ENCODE assay signal across 7 cellular contexts in genomic region chr17:46627459-46627858, GRCh38. TPM values are rescaled to one million over a fixed set of nuclear protein-coding genes. Genes with fewer than 3 reads are reported as not detected.
DNase-seq lines count a peak whose midpoint lies in the region; ATAC-seq, FAIRE-seq and TF ChIP-seq lines count a peak whose summit lies in the region.
"Not testable (repeated sequence)": the region's sequence is repeated elsewhere in the genome, so short reads cannot be mapped to it uniquely, and the experiment has no call there.

No MANE protein-coding gene starts in this region.

- not testable (repeated sequence) for H3K27me3 ChIP-seq in astrocyte (ENCODE audit: insufficient read depth, low read length); H1 (replicated peaks in 1 of 4; ENCODE audit: control insufficient read depth in 3 of 4, extremely low read depth in 1 of 4, insufficient read depth in 3 of 4, low read length in 3 of 4); keratinocyte (ENCODE audit: control insufficient read depth, extremely low read depth, insufficient read depth, low read length)

- not testable (repeated sequence) for H3K9me3 Mint-ChIP-seq in astrocyte (ENCODE audit: unreplicated experiment)

- DNase-seq in GM12892 (ENCODE audit: insufficient read length); H54 (ENCODE audit: insufficient read length, low spot score); HTR-8/SVneo (ENCODE audit: insufficient read length, low spot score); astrocyte (ENCODE audit: low read depth); H1 (ENCODE audit: low read depth in 1 of 2, low spot score in 2 of 2); keratinocyte (ENCODE audit: low read depth, low spot score): not testable (repeated sequence)

- not testable (repeated sequence) for H3K56ac ChIP-seq in H1 (replicated peaks; ENCODE audit: insufficient read length, low read depth, low read length)

- H3K4ac ChIP-seq in H1 (replicated peaks; ENCODE audit: insufficient read length, low read depth, low read length): not testable (repeated sequence)

- FAIRE-seq in GM12892 (lab: Jason Lieb, UNC): peak; percentile 91
- peak; percentile 93 for FAIRE-seq in H54 (lab: Jason Lieb, UNC)
- FAIRE-seq in HTR-8/SVneo (lab: Jason Lieb, UNC): peak; percentile 62
- FAIRE-seq in astrocyte (lab: Jason Lieb, UNC): peak; percentile 100
- FAIRE-seq in H1 (lab: Jason Lieb, UNC): peak; percentile 92
- FAIRE-seq in keratinocyte (lab: Jason Lieb, UNC): peak; percentile 98

- not testable (repeated sequence) for H4K91ac ChIP-seq in H1 (replicated peaks; ENCODE audit: insufficient read length, low read length)

- H3K4me3 Mint-ChIP-seq in astrocyte (ENCODE audit: unreplicated experiment): not testable (repeated sequence)

- no CpG with 5 or more reads among the region's 2 CpGs for WGBS in H1 (ENCODE audit: extremely low coverage in 1 of 2, insufficient coverage in 1 of 2, insufficient read length in 1 of 2, insufficient replicate concordance in 2 of 2, low coverage in 1 of 2, low lambda C conversion rate in 2 of 2, missing lambda C conversion rate in 1 of 2), 2 experiments

- H2BK5ac ChIP-seq in H1 (ENCODE audit: low read depth, low read length): not testable (repeated sequence)

- TF ChIP-seq EP300 in H1 (IDR thresholded peaks at IDR 0.05; ENCODE audit: borderline replicate concordance in 1 of 2, low read depth in 2 of 2, low read length in 2 of 2): not testable (repeated sequence)

- H3K18ac ChIP-seq in H1 (ENCODE audit: extremely low read depth, low read length): not testable (repeated sequence)

- not testable (repeated sequence) for H3K27me3 Mint-ChIP-seq in astrocyte (ENCODE audit: low read depth, unreplicated experiment)

- H3K36me3 Mint-ChIP-seq in astrocyte (ENCODE audit: low read depth, unreplicated experiment): not testable (repeated sequence)

- H3K23ac ChIP-seq in H1 (ENCODE audit: insufficient read length): not testable (repeated sequence)

- H2AK5ac ChIP-seq in H1 (ENCODE audit: low read depth, low read length): not testable (repeated sequence)

- not testable (repeated sequence) for H3K4me2 ChIP-seq in astrocyte (ENCODE audit: low read length); H1 (ENCODE audit: insufficient read depth in 1 of 2, low read depth in 2 of 2, low read length in 2 of 2); keratinocyte (ENCODE audit: control insufficient read depth, extremely low read depth, insufficient read depth, low read depth, low read length)

- TF ChIP-seq CTCF in astrocyte (IDR thresholded peaks at IDR 0.05; ENCODE audit: insufficient read depth, low read depth, low read length); H1 (IDR thresholded peaks at IDR 0.05; ENCODE audit: control extremely low read depth in 1 of 3, insufficient read depth in 1 of 3, low read depth in 1 of 3, low read length in 3 of 3); keratinocyte (optimal IDR thresholded peaks at IDR 0.05 in 1 of 3, IDR thresholded peaks at IDR 0.05 in 1 of 3, conservative IDR thresholded peaks at IDR 0.05 in 1 of 3; ENCODE audit: extremely low read depth in 1 of 3, insufficient read depth in 2 of 3, low read length in 3 of 3): not testable (repeated sequence)

- not testable (repeated sequence) for H3K9me1 ChIP-seq in keratinocyte (ENCODE audit: control insufficient read depth, extremely low read depth, insufficient read depth, low read length)

- not testable (repeated sequence) for H3K4me1 ChIP-seq in astrocyte (ENCODE audit: insufficient read depth, low read length); H1 (replicated peaks in 1 of 4; ENCODE audit: control insufficient read depth in 3 of 4, insufficient read depth in 4 of 4, low read length in 3 of 4); keratinocyte (ENCODE audit: control insufficient read depth, extremely low read depth, insufficient read depth, low read length)

- not testable (repeated sequence) for H4K5ac ChIP-seq in H1 (ENCODE audit: insufficient read length, low read depth, low read length)

- H4K8ac ChIP-seq in H1 (ENCODE audit: extremely low read depth, insufficient read depth, low read length): not testable (repeated sequence)

- H2BK15ac ChIP-seq in H1 (ENCODE audit: low read length): not testable (repeated sequence)

- H2BK20ac ChIP-seq in H1 (ENCODE audit: low read length): not testable (repeated sequence)

- H2BK12ac ChIP-seq in H1 (ENCODE audit: low read depth, low read length): not testable (repeated sequence)

- not testable (repeated sequence) for H3K9ac ChIP-seq in astrocyte (ENCODE audit: low read length); H1 (replicated peaks in 1 of 4; ENCODE audit: extremely low read depth in 1 of 4, low read depth in 3 of 4, low read length in 3 of 4); keratinocyte (ENCODE audit: control insufficient read depth, extremely low read depth, insufficient read depth, low read length)

- dilution Hi-C loops in keratinocyte (cut with MboI; ENCODE audit: extremely low pct_ligation_motif_present, low sequenced_read_pairs): not testable (repeated sequence)

- H3K79me2 ChIP-seq in astrocyte (ENCODE audit: insufficient read depth, low read length); H1 (ENCODE audit: control insufficient read depth in 1 of 2, insufficient read depth in 2 of 2, low read length in 2 of 2); keratinocyte (ENCODE audit: control insufficient read depth, insufficient read depth, low read length): not testable (repeated sequence)

- CTCF ChIA-PET in H1 (lab: Charles Lee; ENCODE audit: partially characterized antibody): not testable (repeated sequence)

- not testable (repeated sequence) for H3K4me1 Mint-ChIP-seq in astrocyte (ENCODE audit: low read depth, unreplicated experiment)

- not testable (repeated sequence) for H3K23me2 ChIP-seq in H1 (ENCODE audit: low read depth, low read length)

- POLR2A ChIA-PET in H1 (lab: Charles Lee; ENCODE audit: partially characterized antibody): not testable (repeated sequence)

- not testable (repeated sequence) for H2BK120ac ChIP-seq in H1 (replicated peaks; ENCODE audit: low read depth, low read length)

- H4K20me1 ChIP-seq in astrocyte (ENCODE audit: insufficient read depth, low read length); H1 (replicated peaks in 1 of 2; ENCODE audit: control insufficient read depth in 1 of 2, insufficient read depth in 2 of 2, low read length in 2 of 2); keratinocyte (ENCODE audit: control insufficient read depth, extremely low read depth, insufficient read depth, low read length): not testable (repeated sequence)

- not testable (repeated sequence) for TF ChIP-seq RAD21 in H1 (IDR thresholded peaks at IDR 0.05 in 1 of 2, conservative IDR thresholded peaks at IDR 0.05 in 1 of 2; ENCODE audit: low read depth in 2 of 2, low read length in 2 of 2)

- H3K36me3 ChIP-seq in astrocyte (ENCODE audit: insufficient read depth, low read length); H1 (ENCODE audit: control insufficient read depth in 2 of 4, insufficient read depth in 4 of 4, low read length in 3 of 4); keratinocyte (ENCODE audit: control insufficient read depth in 2 of 2, extremely low read depth in 1 of 2, insufficient read depth in 2 of 2, low read length in 2 of 2): not testable (repeated sequence)

- not testable (repeated sequence) for H3K79me1 ChIP-seq in H1 (ENCODE audit: low read depth, low read length)

- H3K14ac ChIP-seq in H1 (ENCODE audit: insufficient read length): not testable (repeated sequence)

- not testable (repeated sequence) for TF ChIP-seq POLR2A in GM12892 (IDR thresholded peaks at IDR 0.05; ENCODE audit: low read depth, low read length); H54 (IDR thresholded peaks at IDR 0.05; ENCODE audit: low read depth, low read length); H1 (IDR thresholded peaks at IDR 0.05; ENCODE audit: control extremely low read depth in 1 of 2, low read depth in 2 of 2, low read length in 2 of 2)

- H3K27ac Mint-ChIP-seq in astrocyte (ENCODE audit: unreplicated experiment): not testable (repeated sequence)

- not testable (repeated sequence) for H3K9me3 ChIP-seq in astrocyte (ENCODE audit: insufficient read depth, low read depth, low read length); H1 (ENCODE audit: insufficient read depth in 2 of 2, low read depth in 1 of 2, low read length in 1 of 2); keratinocyte (ENCODE audit: control insufficient read depth, low read depth, low read length)

- peak; percentile 49; the same call in 2 of the 3 replicates for ATAC-seq in SK-N-SH treated with all-trans-retinoic acid at 6 μM for 48 hours

- H3K27ac ChIP-seq in astrocyte (ENCODE audit: low read depth, low read length); H1 (ENCODE audit: low read depth, low read length); keratinocyte (ENCODE audit: control insufficient read depth, insufficient read depth, low read length): not testable (repeated sequence)

- not testable (repeated sequence) for H3K4me3 ChIP-seq in astrocyte (ENCODE audit: insufficient read depth, low read depth, low read length); H1 (ENCODE audit: extremely low read depth in 1 of 4, insufficient read depth in 2 of 4, low read depth in 3 of 4, low read length in 4 of 4); keratinocyte (ENCODE audit: control insufficient read depth in 2 of 3, extremely low read depth in 1 of 3, insufficient read depth in 2 of 3, low read depth in 1 of 3, low read length in 3 of 3)

- H2AFZ ChIP-seq in astrocyte (ENCODE audit: low read depth, low read length); H1 (ENCODE audit: low read length); keratinocyte (ENCODE audit: control insufficient read depth, low read length): not testable (repeated sequence)

RNA-seq across cellular contexts. Expression of gene NSF, which starts 37.0 kb away (rescaled TPM):
- 12.1 TPM for polyA plus RNA-seq in GM12892 (2012; ENCODE audit: missing spikeins)
- 83.4 and 86.2 TPM in 2 replicates for total RNA-seq in astrocyte
- 27.7 and 30.4 TPM in 2 replicates for total RNA-seq in H1 (2021; fragmentation: NEBNext Ultra II Directional; extraction: Animal tissue kit (Norgen Biotek cat#: 25700))
- 7.8 and 13.0 TPM in 2 replicates for polyA plus RNA-seq in H1 (2011; rRNA removed)
- 12.6 TPM for polyA plus RNA-seq in H1 (2011; cell fraction: cytosol; rRNA removed)
- polyA plus RNA-seq in H1 (2011; cell fraction: nucleus; rRNA removed): 7.8 TPM
- polyA plus RNA-seq in H1 (2012, experiment 1 of 2): 16.2 to 29.7 TPM (median 16.9 TPM) in 4 replicates
- polyA plus RNA-seq in H1 (2012, experiment 2 of 2): 2.0 TPM
- polyA plus RNA-seq in H1 (2013, experiment 1 of 2): 9.9 TPM
- polyA plus RNA-seq in H1 (2013, experiment 2 of 2): 10.2 TPM
- 27.7 and 31.2 TPM in 2 replicates for polyA minus RNA-seq in H1 (2011; rRNA and poly(A)+ RNA removed)
- polyA minus RNA-seq in H1 (2011; cell fraction: cytosol; rRNA and poly(A)+ RNA removed): 10.9 TPM
- 45.6 TPM for polyA minus RNA-seq in H1 (2011; cell fraction: nucleus; rRNA and poly(A)+ RNA removed)
- polyA plus RNA-seq in keratinocyte: 24.6 to 32.3 TPM (median 29.7 TPM) in 3 replicates
- polyA plus RNA-seq in keratinocyte (2011; ENCODE audit: low read depth): 17.0 TPM
- 18.2 and 32.8 TPM in 2 replicates for polyA plus RNA-seq in keratinocyte (2011; cell fraction: cytosol; rRNA removed)
- 30.0 and 34.6 TPM in 2 replicates for polyA plus RNA-seq in keratinocyte (2011; cell fraction: nucleus; rRNA removed)
- 20.4 and 20.6 TPM in 2 replicates for polyA plus RNA-seq in keratinocyte (2012; ENCODE audit: low replicate concordance)
- 21.2 to 49.6 TPM (median 33.9 TPM) in 3 replicates for polyA minus RNA-seq in keratinocyte
- 15.9 TPM for polyA minus RNA-seq in keratinocyte (2011; cell fraction: cytosol; rRNA and poly(A)+ RNA removed)
- 47.7 and 79.3 TPM in 2 replicates for polyA minus RNA-seq in keratinocyte (2011; cell fraction: nucleus; rRNA and poly(A)+ RNA removed)

RNA-seq across cellular contexts. Expression of gene ARL17A, which starts 48.0 kb away (rescaled TPM):
- polyA plus RNA-seq in GM12892 (2012; ENCODE audit: missing spikeins): 20.9 TPM
- 11.0 and 11.6 TPM in 2 replicates for total RNA-seq in astrocyte
- 28.5 and 29.0 TPM in 2 replicates for total RNA-seq in H1 (2021; fragmentation: NEBNext Ultra II Directional; extraction: Animal tissue kit (Norgen Biotek cat#: 25700))
- polyA plus RNA-seq in H1 (2011; rRNA removed) (24.6 and 40.7 TPM in 2 replicates), keratinocyte (4.0 to 9.1 TPM (median 7.0 TPM) in 3 replicates)
- polyA plus RNA-seq in H1 (2011; cell fraction: cytosol; rRNA removed): 33.2 TPM
- 152 TPM for polyA plus RNA-seq in H1 (2011; cell fraction: nucleus; rRNA removed)
- polyA plus RNA-seq in H1 (2012, experiment 1 of 2): 16.0 to 24.6 TPM (median 20.3 TPM) in 4 replicates
- polyA plus RNA-seq in H1 (2012, experiment 2 of 2): 4.0 TPM
- 21.6 TPM for polyA plus RNA-seq in H1 (2013, experiment 1 of 2)
- polyA plus RNA-seq in H1 (2013, experiment 2 of 2): 19.4 TPM
- polyA minus RNA-seq in H1 (2011; rRNA and poly(A)+ RNA removed): 65.2 and 71.4 TPM in 2 replicates
- polyA minus RNA-seq in H1 (2011; cell fraction: cytosol; rRNA and poly(A)+ RNA removed): 16.7 TPM
- 61.6 TPM for polyA minus RNA-seq in H1 (2011; cell fraction: nucleus; rRNA and poly(A)+ RNA removed)
- polyA plus RNA-seq in keratinocyte (2011; ENCODE audit: low read depth): 3.8 TPM
- polyA plus RNA-seq in keratinocyte (2011; cell fraction: cytosol; rRNA removed): 4.0 and 8.7 TPM in 2 replicates
- polyA plus RNA-seq in keratinocyte (2011; cell fraction: nucleus; rRNA removed): 22.5 and 47.4 TPM in 2 replicates
- polyA plus RNA-seq in keratinocyte (2012; ENCODE audit: low replicate concordance): 3.0 and 4.7 TPM in 2 replicates
- polyA minus RNA-seq in keratinocyte: 15.3 to 18.4 TPM (median 18.0 TPM) in 3 replicates
- 2.3 TPM for polyA minus RNA-seq in keratinocyte (2011; cell fraction: cytosol; rRNA and poly(A)+ RNA removed)
- 5.9 and 13.1 TPM in 2 replicates for polyA minus RNA-seq in keratinocyte (2011; cell fraction: nucleus; rRNA and poly(A)+ RNA removed)
